Comparison of ENCODE assay signal across 11 cellular contexts in the genomic region with DNA sequence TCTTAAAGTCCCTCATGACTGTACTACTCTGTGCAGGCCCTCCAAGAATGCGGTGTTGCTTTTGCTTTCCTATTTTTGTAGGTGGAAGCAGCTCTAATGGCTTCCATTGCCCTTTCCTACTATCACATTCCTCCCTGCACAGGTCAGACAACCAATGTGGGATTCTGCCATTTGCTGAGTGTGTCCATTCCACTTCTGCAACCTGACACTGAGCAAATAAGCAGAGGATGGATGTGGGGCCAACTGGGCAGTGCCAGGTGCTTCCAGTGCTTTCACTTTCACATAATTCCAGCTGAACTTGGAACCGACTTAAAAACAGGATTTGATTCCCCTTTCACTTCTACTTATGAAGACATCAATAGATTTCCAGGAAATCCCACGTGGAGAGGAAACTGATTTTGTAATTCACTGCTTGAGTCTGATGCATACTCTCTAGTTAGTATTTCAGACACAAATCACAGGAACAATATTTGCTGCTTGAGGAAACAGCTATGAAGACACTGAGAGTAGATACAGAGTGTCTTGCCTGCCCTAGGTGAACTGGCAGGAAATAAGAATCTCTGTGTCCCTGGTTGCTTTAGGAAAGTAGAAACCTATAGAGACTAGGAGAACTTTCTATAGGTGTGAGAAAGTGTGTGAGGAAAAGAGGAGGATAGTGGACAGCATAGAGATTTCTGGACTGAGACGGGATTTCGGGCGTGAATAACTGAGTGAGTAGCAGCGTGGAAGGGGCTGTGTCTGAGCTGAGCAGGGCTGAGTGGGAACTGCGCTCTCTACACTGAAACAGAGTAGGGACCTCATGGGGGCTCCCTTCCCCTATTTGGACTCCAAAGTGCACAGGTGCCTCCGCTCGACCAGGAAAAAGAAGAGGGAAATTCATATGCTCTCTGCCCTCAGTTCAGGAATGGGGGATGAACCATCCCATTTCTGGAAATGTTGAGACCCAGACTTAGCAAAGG. TPM values are rescaled to one million over a fixed set of nuclear protein-coding genes. Genes with fewer than 3 reads are reported as not detected.
DNase-seq lines count a peak whose midpoint lies in the region; FAIRE-seq and TF ChIP-seq lines count a peak whose summit lies in the region.
"Had no signal": no experiment of that assay in that cellular context is flagged by ENCODE, and none has a peak within 500 bp of the region (broad histone marks: within the 10 kb centered on the region; RNA-seq: fewer than 3 reads in every experiment).

No MANE protein-coding gene starts in this region.

- H2AFZ ChIP-seq in PC-9, result no peak overlapping the region

- no peaks in the 10 kb centered on the region for H3F3A ChIP-seq in PC-9 (ENCODE audit: insufficient read depth, low read depth)

- H3K36me3 ChIP-seq in PC-9 (ENCODE audit: low read depth), result no peaks in the 10 kb centered on the region
- H3K36me3 ChIP-seq: neutrophil had no signal

- DNase-seq in A172 (ENCODE audit: low spot score), result peak; percentile 45
- no peak for DNase-seq in GM19239 (ENCODE audit: insufficient read length, low spot score)
- peak; percentile 58 to 65 for DNase-seq in PC-9
- peak; percentile 14 for DNase-seq in fibroblast of the aortic adventitia (ENCODE audit: low read depth)
- DNase-seq in NCI-H1105 treated with DMSO at 0.1 percent for 48 hours (lab: John Stamatoyannopoulos, UW), result no peak
- DNase-seq in amygdala (lab: John Stamatoyannopoulos, UW), result no peak
- DNase-seq in G401 (ENCODE audit: low spot score), result no peak
- DNase-seq in activated gamma-delta T cell (lab: John Stamatoyannopoulos, UW), result no peak
- DNase-seq: erythroblast; stimulated activated naive B cell treated with anti-CD40 and anti-IgM and Interleukin-4, amounts not matched to agents 10 μg/mL and 1 μg/mL and 100 μg/mL, for 72 hours had no signal

- no peaks in the 10 kb centered on the region for H3K79me2 ChIP-seq in PC-9 (ENCODE audit: low read depth)

- CTCF ChIA-PET in PC-9 (lab: Charles Lee), result interaction anchor here (0.6 kb wide), 1 partner anchor 1771 kb away, joined by 3 read pairs; no protein-coding TSS in a partner anchor

- no peaks in the 10 kb centered on the region for H3K9me2 ChIP-seq in PC-9 (ENCODE audit: insufficient read depth)

- no peak overlapping the region for H3K27ac ChIP-seq in PC-9
- H3K27ac ChIP-seq: neutrophil had no signal

- H3K4me2 ChIP-seq in PC-9, result peak overlapping the region; percentile 56

- FAIRE-seq in GM19239 (lab: Jason Lieb, UNC), result peak; percentile 56

- no peaks in the 10 kb centered on the region for H3K9me3 ChIP-seq in PC-9 (ENCODE audit: insufficient read depth, low read depth)
- H3K9me3 ChIP-seq: neutrophil had no signal

- POLR2A ChIA-PET in PC-9 (lab: Charles Lee; ENCODE audit: unreplicated experiment), result no interaction called here

- no peaks in the 10 kb centered on the region for H4K20me1 ChIP-seq in PC-9 (ENCODE audit: insufficient read depth)

- TF ChIP-seq CTCF in PC-9 (conservative IDR thresholded peaks at IDR 0.05) (no peak), fibroblast of the aortic adventitia (IDR thresholded peaks at IDR 0.05; ENCODE audit: insufficient read depth, low read length) (no peak)

- no TSS peak for BruUV-seq in PC-9 (replicated peaks; lab: Mats Ljungman, UMichigan)

- peak overlapping the region; percentile 33; the same call in 1 of the 2 replicates for H3K4me3 ChIP-seq in PC-9
- H3K4me3 ChIP-seq in fibroblast of the aortic adventitia (ENCODE audit: low read depth, low read length), result no peak overlapping the region

- H3K27me3 ChIP-seq in PC-9 (ENCODE audit: insufficient read depth, low read depth), result peaks cover 40% of the 10 kb centered on the region

- intact Hi-C loops in PC-9 (cut with micrococcal nuclease; ENCODE audit: unreplicated experiment), result loop anchor here (1.0 kb wide), 3 partner anchors 14 to 120 kb away; no protein-coding TSS in a partner anchor

- no peaks in the 10 kb centered on the region for H3K4me1 ChIP-seq in PC-9 (replicated peaks; ENCODE audit: insufficient read depth)

- in situ Hi-C loops in G401 (cut with HindIII; ENCODE audit: low sequenced_read_pairs), result loop anchor here (10.0 kb wide), 1 partner anchor 113 kb away; no protein-coding TSS in a partner anchor

RNA-seq across cellular contexts. Expression of a gene that starts 22.5 kb away (rescaled TPM):
- total RNA-seq in A172 (2014; rRNA removed; shearing (Covaris generic)), result not detected in 2 replicates
- total RNA-seq in PC-9 (2021), result not detected in 2 replicates
- not detected in 2 replicates for total RNA-seq in fibroblast of the aortic adventitia (ENCODE audit: low replicate concordance)
- not detected in 2 replicates for total RNA-seq in G401 (2014; rRNA removed; shearing (Covaris generic))

RNA-seq across cellular contexts. Expression of a gene that starts 26.1 kb away (rescaled TPM):
- not detected in 2 replicates for total RNA-seq in A172 (2014; rRNA removed; shearing (Covaris generic))
- total RNA-seq in PC-9 (2021) (not detected in 2 replicates), fibroblast of the aortic adventitia (ENCODE audit: low replicate concordance) (not detected in 2 replicates)
- total RNA-seq in G401 (2014; rRNA removed; shearing (Covaris generic)), result not detected in 2 replicates

RNA-seq across cellular contexts. Expression of a gene that starts 59.6 kb away (rescaled TPM):
- not detected in 2 replicates for total RNA-seq in A172 (2014; rRNA removed; shearing (Covaris generic))
- total RNA-seq in PC-9 (2021) (not detected in 2 replicates), fibroblast of the aortic adventitia (ENCODE audit: low replicate concordance) (not detected in 2 replicates)
- total RNA-seq in G401 (2014; rRNA removed; shearing (Covaris generic)), result not detected in 2 replicates

Comparison
In these comparisons a context has a peak if more than half of its experiments do, and no peak if none do; other contexts are left out.
1. DNase-seq: peak in A172 (single experiment), PC-9 (2 of 2) and fibroblast of the aortic adventitia (single experiment); none in GM19239 (single experiment), NCI-H1105 treated with DMSO at 0.1 percent for 48 hours (single experiment), amygdala (0 of 56), G401 (single experiment) and activated gamma-delta T cell (single experiment).